ENCODE assay signal across 10 cellular contexts in the genomic region with DNA sequence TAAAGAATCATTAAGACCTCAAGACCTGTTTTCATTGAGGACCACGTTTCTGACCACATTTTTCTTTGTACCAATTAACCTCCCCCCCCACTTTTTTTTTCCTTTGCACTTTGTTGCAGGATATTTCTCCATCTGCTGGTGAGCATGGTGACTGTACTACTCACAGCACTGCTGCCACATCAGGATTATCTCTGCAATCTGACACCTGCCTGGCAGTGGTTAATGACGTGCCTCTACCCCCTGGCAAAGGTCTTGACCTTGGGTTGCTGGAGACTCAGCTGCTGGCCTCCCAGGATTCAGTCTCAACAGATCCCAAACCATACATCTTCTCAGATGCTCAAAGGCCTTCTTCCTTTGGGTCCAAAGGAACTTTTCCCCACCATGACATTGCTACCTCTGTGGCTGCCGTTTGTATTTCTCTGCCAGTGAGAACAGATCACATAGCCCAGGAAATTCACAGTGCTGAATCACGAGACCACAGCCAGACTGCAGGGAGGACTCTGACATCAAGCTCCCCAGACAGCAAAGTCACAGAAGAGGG. TPM values are rescaled to one million over a fixed set of nuclear protein-coding genes. Genes with fewer than 3 reads are reported as not detected.
DNase-seq lines count a peak whose midpoint lies in the region; ATAC-seq and TF ChIP-seq lines count a peak whose summit lies in the region.
"Had no signal": no experiment of that assay in that cellular context is flagged by ENCODE, and none has a peak within 500 bp of the region (broad histone marks: within the 10 kb centered on the region; RNA-seq: fewer than 3 reads in every experiment).

No MANE protein-coding gene starts in this region.

- no peak for TF ChIP-seq CTCF in HL-60 (IDR thresholded peaks at IDR 0.05; ENCODE audit: insufficient read depth, low read length)
- TF ChIP-seq CTCF in A673 (conservative IDR thresholded peaks at IDR 0.05; ENCODE audit: low read depth, low read length) = no peak

- POLR2A ChIA-PET in A673 (lab: Charles Lee; ENCODE audit: low non-redundant PET) = no interaction called here

- H3K36me3 Mint-ChIP-seq in activated T-helper 2 cell treated with anti-CD3 and anti-CD28 coated beads, Interferon-gamma antibody, Interleukin-2, Interleukin-4, amounts not matched to agents 10 μg/mL and 5 μg/mL and 100 μg/mL, durations not matched to agents 14 hours and 24 hours and 36 hours (ENCODE audit: low read depth) = peaks cover 49% of the 10 kb centered on the region

- H3K27ac ChIP-seq in HL-60 (replicated peaks) = peak overlapping the region; percentile 87
- H3K27ac ChIP-seq in A673 (ENCODE audit: low read depth, low read length, poor library complexity, severe bottlenecking) = no peak overlapping the region

- CTCF ChIA-PET in A673 (lab: Charles Lee) = no interaction called here

- peak overlapping the region; percentile 74 for H3K27ac Mint-ChIP-seq in activated T-helper 2 cell treated with anti-CD3 and anti-CD28 coated beads, Interferon-gamma antibody, Interleukin-2, Interleukin-4, amounts not matched to agents 10 μg/mL and 5 μg/mL and 100 μg/mL, durations not matched to agents 14 hours and 24 hours and 36 hours

- H3K27me3 ChIP-seq in HL-60 (ENCODE audit: insufficient read depth, poor library complexity, severe bottlenecking) = no peaks in the 10 kb centered on the region
- H3K27me3 ChIP-seq in A673 (replicated peaks; ENCODE audit: insufficient read depth, low read depth, low read length, poor library complexity) = peaks cover 96% of the 10 kb centered on the region

- DNase-seq in HL-60 (ENCODE audit: low read depth in 1 of 2, low spot score in 1 of 2) (peak in 1 of 2 experiments; percentile 81), RKO (ENCODE audit: low spot score) (peak; percentile 24), GM19240 (ENCODE audit: insufficient read length, low spot score) (no peak), A673 (ENCODE audit: low spot score) (no peak)
- peak; percentile 14 for DNase-seq in activated T-helper 2 cell treated with anti-CD3 and anti-CD28 coated beads, Interferon-gamma antibody, Interleukin-2, Interleukin-4, amounts not matched to agents 10 μg/mL and 5 μg/mL and 100 μg/mL, durations not matched to agents 14 hours and 24 hours and 36 hours (ENCODE audit: low spot score)
- DNase-seq in stimulated activated CD4-positive, alpha-beta T cell treated with anti-CD3 and anti-CD28 coated beads, Interleukin-4, amount 100 ng/mL, for 24 hours = peak; percentile 32
- DNase-seq: NCI-H2107 had no signal

- BruUV-seq in A673 (replicated peaks; lab: Mats Ljungman, UMichigan) = no TSS peak

- no peaks in the 10 kb centered on the region for H3K9me3 ChIP-seq in A673 (ENCODE audit: low read depth, low read length, poor library complexity, severe bottlenecking)

- H3K4me1 ChIP-seq in A673 (ENCODE audit: insufficient read depth, low read length, poor library complexity, severe bottlenecking) = peaks cover 2% of the 10 kb centered on the region

- H3K4me3 Mint-ChIP-seq in activated T-helper 2 cell treated with anti-CD3 and anti-CD28 coated beads, Interferon-gamma antibody, Interleukin-2, Interleukin-4, amounts not matched to agents 10 μg/mL and 5 μg/mL and 100 μg/mL, durations not matched to agents 14 hours and 24 hours and 36 hours (ENCODE audit: low read depth) = peak overlapping the region; percentile 20
- H3K4me3 Mint-ChIP-seq: neural crest cell had no signal

- intact Hi-C loops in activated T-helper 2 cell treated with anti-CD3 and anti-CD28 coated beads, Interferon-gamma antibody, Interleukin-2, Interleukin-4, amounts not matched to agents 10 μg/mL and 5 μg/mL and 100 μg/mL, durations not matched to agents 14 hours and 24 hours and 36 hours (cut with micrococcal nuclease) = loop anchor here (5.0 kb wide), 1 partner anchor 87 kb away; no protein-coding TSS in a partner anchor
- intact Hi-C loops in A673 (cut with micrococcal nuclease; ENCODE audit: unreplicated experiment) = no loop called here

- ATAC-seq in HG03354 (IDR thresholded peaks at IDR 0.05; ENCODE audit: poor library complexity, severe bottlenecking, unreplicated experiment) (no peak), HG02763 (IDR thresholded peaks at IDR 0.05; ENCODE audit: unreplicated experiment) (no peak)

- peaks cover 46% of the 10 kb centered on the region for H3K4me1 Mint-ChIP-seq in activated T-helper 2 cell treated with anti-CD3 and anti-CD28 coated beads, Interferon-gamma antibody, Interleukin-2, Interleukin-4, amounts not matched to agents 10 μg/mL and 5 μg/mL and 100 μg/mL, durations not matched to agents 14 hours and 24 hours and 36 hours (ENCODE audit: low read depth)

- no peak overlapping the region for H3K4me3 ChIP-seq in HL-60 (replicated peaks; ENCODE audit: insufficient read depth, low read length)
- H3K4me3 ChIP-seq in A673 (ENCODE audit: low read depth, low read length, poor library complexity, severe bottlenecking) = no peak overlapping the region

- no peaks in the 10 kb centered on the region for H3K36me3 ChIP-seq in A673 (ENCODE audit: insufficient read depth, low read length, poor library complexity, severe bottlenecking)

- peaks cover 1% of the 10 kb centered on the region for H3K27me3 Mint-ChIP-seq in activated T-helper 2 cell treated with anti-CD3 and anti-CD28 coated beads, Interferon-gamma antibody, Interleukin-2, Interleukin-4, amounts not matched to agents 10 μg/mL and 5 μg/mL and 100 μg/mL, durations not matched to agents 14 hours and 24 hours and 36 hours (ENCODE audit: low read depth)

- peaks cover 18% of the 10 kb centered on the region for H3K9me3 Mint-ChIP-seq in activated T-helper 2 cell treated with anti-CD3 and anti-CD28 coated beads, Interferon-gamma antibody, Interleukin-2, Interleukin-4, amounts not matched to agents 10 μg/mL and 5 μg/mL and 100 μg/mL, durations not matched to agents 14 hours and 24 hours and 36 hours

RNA-seq across cellular contexts. Expression of a gene that starts 46.6 kb away (rescaled TPM):
- not detected in 2 replicates for total RNA-seq in activated T-helper 2 cell treated with anti-CD3 and anti-CD28 coated beads, Interferon-gamma antibody, Interleukin-2, Interleukin-4, amounts not matched to agents 10 μg/mL and 5 μg/mL and 100 μg/mL, durations not matched to agents 14 hours and 24 hours and 36 hours
- total RNA-seq in A673 (2021) = not detected in 2 replicates

Comparison
In these comparisons a context has a peak if more than half of its experiments do, and no peak if none do; other contexts are left out.
1. DNase-seq: peak in RKO (single experiment), activated T-helper 2 cell treated with anti-CD3 and anti-CD28 coated beads, Interferon-gamma antibody, Interleukin-2, Interleukin-4, amounts not matched to agents 10 μg/mL and 5 μg/mL and 100 μg/mL, durations not matched to agents 14 hours and 24 hours and 36 hours (single experiment) and stimulated activated CD4-positive, alpha-beta T cell treated with anti-CD3 and anti-CD28 coated beads, Interleukin-4, amount 100 ng/mL, for 24 hours (single experiment); none in GM19240 (single experiment) and A673 (single experiment).